Comparison of ENCODE assay signal across 2 cellular contexts in the genomic region with DNA sequence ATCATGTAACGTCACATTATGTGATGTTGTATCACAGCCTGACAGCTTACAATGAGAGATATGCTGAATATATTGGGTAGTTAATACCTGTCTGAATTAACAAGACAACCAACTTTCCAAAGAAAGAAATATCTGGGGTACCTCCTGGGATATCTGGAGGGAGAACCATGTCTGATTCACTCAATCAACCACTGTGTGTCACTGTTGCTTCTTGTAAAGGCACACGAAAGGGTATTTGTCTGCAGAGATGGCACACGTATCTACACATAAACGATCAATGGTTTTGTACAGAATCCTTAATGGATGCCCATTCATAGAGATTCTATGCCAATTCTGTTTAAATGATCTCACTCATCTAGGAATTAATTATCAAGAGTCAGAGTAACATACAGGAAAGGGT.
A peak's percentile ranks its signal among the peaks of the same experiment; 100 is the strongest.
TF ChIP-seq lines count a peak whose summit lies in the region.

No MANE protein-coding gene starts in this region.

TF ChIP-seq in IMR-90, 13 proteins besides CTCF, POLR2A, EP300 and RAD21:
- TF ChIP-seq NFE2L2 (IDR thresholded peaks at IDR 0.05; ENCODE audit: low read depth, low read length) (no peak), MAZ (IDR thresholded peaks at IDR 0.05; ENCODE audit: borderline replicate concordance, low read depth, low read length) (no peak), SMC3 (IDR thresholded peaks at IDR 0.05; ENCODE audit: low read depth, low read length) (peak; percentile 52)
- TF ChIP-seq, protein P1, sequence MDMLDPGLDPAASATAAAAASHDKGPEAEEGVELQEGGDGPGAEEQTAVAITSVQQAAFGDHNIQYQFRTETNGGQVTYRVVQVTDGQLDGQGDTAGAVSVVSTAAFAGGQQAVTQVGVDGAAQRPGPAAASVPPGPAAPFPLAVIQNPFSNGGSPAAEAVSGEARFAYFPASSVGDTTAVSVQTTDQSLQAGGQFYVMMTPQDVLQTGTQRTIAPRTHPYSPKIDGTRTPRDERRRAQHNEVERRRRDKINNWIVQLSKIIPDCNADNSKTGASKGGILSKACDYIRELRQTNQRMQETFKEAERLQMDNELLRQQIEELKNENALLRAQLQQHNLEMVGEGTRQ (IDR thresholded peaks at IDR 0.05; ENCODE audit: low read depth, low read length): no peak

TF ChIP-seq in GM12878, 131 proteins besides CTCF, POLR2A, EP300 and RAD21:
- TF ChIP-seq SMC3 (IDR thresholded peaks at IDR 0.05; ENCODE audit: borderline replicate concordance, low read length) (peak; percentile 26; the same call in 1 of the 2 replicates), BACH1 (IDR thresholded peaks at IDR 0.05; ENCODE audit: borderline replicate concordance) (no peak)
- TF ChIP-seq, protein P2, sequence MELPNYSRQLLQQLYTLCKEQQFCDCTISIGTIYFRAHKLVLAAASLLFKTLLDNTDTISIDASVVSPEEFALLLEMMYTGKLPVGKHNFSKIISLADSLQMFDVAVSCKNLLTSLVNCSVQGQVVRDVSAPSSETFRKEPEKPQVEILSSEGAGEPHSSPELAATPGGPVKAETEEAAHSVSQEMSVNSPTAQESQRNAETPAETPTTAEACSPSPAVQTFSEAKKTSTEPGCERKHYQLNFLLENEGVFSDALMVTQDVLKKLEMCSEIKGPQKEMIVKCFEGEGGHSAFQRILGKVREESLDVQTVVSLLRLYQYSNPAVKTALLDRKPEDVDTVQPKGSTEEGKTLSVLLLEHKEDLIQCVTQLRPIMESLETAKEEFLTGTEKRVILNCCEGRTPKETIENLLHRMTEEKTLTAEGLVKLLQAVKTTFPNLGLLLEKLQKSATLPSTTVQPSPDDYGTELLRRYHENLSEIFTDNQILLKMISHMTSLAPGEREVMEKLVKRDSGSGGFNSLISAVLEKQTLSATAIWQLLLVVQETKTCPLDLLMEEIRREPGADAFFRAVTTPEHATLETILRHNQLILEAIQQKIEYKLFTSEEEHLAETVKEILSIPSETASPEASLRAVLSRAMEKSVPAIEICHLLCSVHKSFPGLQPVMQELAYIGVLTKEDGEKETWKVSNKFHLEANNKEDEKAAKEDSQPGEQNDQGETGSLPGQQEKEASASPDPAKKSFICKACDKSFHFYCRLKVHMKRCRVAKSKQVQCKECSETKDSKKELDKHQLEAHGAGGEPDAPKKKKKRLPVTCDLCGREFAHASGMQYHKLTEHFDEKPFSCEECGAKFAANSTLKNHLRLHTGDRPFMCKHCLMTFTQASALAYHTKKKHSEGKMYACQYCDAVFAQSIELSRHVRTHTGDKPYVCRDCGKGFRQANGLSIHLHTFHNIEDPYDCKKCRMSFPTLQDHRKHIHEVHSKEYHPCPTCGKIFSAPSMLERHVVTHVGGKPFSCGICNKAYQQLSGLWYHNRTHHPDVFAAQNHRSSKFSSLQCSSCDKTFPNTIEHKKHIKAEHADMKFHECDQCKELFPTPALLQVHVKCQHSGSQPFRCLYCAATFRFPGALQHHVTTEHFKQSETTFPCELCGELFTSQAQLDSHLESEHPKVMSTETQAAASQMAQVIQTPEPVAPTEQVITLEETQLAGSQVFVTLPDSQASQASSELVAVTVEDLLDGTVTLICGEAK (IDR thresholded peaks at IDR 0.05; ENCODE audit: borderline replicate concordance): no peak
